ENCODE assay signal across 18 cellular contexts in the genomic region with DNA sequence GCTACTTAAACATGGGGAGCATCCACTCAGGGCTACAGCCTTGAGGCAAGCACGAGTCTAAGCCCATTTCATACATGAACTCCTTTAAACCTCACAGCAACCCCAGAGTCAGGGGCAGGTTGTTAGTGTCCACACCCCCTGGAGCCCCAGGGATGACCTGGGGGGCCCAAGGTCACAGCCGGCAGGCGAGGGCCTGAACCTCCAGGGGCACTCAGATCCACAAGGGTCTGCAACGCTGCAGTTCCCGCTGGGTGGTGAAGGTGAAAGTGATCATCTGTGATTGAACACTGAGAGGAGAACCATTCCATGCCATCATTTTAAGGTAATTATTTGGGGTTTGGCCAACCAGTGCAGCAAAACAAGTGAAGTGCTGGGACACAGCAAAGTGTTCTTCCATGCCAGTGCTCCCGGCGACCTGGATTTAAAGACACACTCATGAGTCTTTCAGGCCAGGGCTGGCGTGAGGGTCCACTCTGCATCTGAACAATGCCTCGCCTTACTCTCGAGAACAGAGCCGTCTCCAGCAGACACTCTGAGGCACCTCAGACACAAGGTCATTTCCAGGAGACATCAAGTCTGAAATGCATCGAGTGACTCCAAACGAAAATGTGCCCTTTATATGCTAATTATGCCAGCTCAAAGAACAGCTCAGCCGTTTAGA.
"Had no signal": no experiment of that assay in that cellular context is flagged by ENCODE, and none has a peak within 500 bp of the region (broad histone marks: within the 10 kb centered on the region; RNA-seq: fewer than 3 reads in every experiment).

No MANE protein-coding gene starts in this region.

- H3K27ac Mint-ChIP-seq: activated naive CD4-positive, alpha-beta T cell treated with anti-CD3 and anti-CD28 coated beads, Interleukin-2, amount 50 U/mL, for 24 hours; brain; dendritic cell treated with granulocyte-macrophage colony-stimulating factor and Interleukin-4, amounts not matched to agents 40 ng/mL and 50 ng/mL, for 4 days; memory B cell; nephron progenitor cell; type B pancreatic cell had no signal

- H3K9me3 Mint-ChIP-seq: activated naive CD4-positive, alpha-beta T cell treated with anti-CD3 and anti-CD28 coated beads, Interleukin-2, amount 50 U/mL, for 24 hours; dendritic cell treated with granulocyte-macrophage colony-stimulating factor and Interleukin-4, amounts not matched to agents 40 ng/mL and 50 ng/mL, for 4 days; memory B cell; type B pancreatic cell had no signal

- H3K4me3 Mint-ChIP-seq: activated naive CD4-positive, alpha-beta T cell treated with anti-CD3 and anti-CD28 coated beads, Interleukin-2, amount 50 U/mL, for 24 hours; brain; dendritic cell treated with granulocyte-macrophage colony-stimulating factor and Interleukin-4, amounts not matched to agents 40 ng/mL and 50 ng/mL, for 4 days; memory B cell; nephron progenitor cell; type B pancreatic cell had no signal

- DNase-seq: activated CD4-positive, alpha-beta T cell treated with anti-CD3 and anti-CD28 coated beads for 1 hour; activated CD4-positive, alpha-beta T cell treated with anti-CD3 and anti-CD28 coated beads, Interleukin-2, amount 50 U/mL, for 4 hours; activated gamma-delta T cell treated with Interleukin-2 at 50 U/mL for 16 hours; activated T-cell treated with anti-CD3 and anti-CD28 coated beads, Interleukin-2, amount 50 U/mL, for 1 hour; effector CD8-positive, alpha-beta T cell; glutamatergic neuron; nephron progenitor cell; spleen; stimulated activated CD4-positive, alpha-beta T cell treated with anti-CD3 and anti-CD28 coated beads, Interleukin-4, amount 100 ng/mL, for 1 hour; stimulated activated naive CD4-positive, alpha-beta T cell; T-helper 1 cell; testis had no signal

- H3K4me1 Mint-ChIP-seq: activated naive CD4-positive, alpha-beta T cell treated with anti-CD3 and anti-CD28 coated beads, Interleukin-2, amount 50 U/mL, for 24 hours had no signal

- H3K27me3 Mint-ChIP-seq: dendritic cell treated with granulocyte-macrophage colony-stimulating factor and Interleukin-4, amounts not matched to agents 40 ng/mL and 50 ng/mL, for 4 days had no signal

- H3K36me3 Mint-ChIP-seq: activated naive CD4-positive, alpha-beta T cell treated with anti-CD3 and anti-CD28 coated beads, Interleukin-2, amount 50 U/mL, for 24 hours; brain; memory B cell; type B pancreatic cell had no signal

- ATAC-seq: esophagus mucosa had no signal
